Comparison of ENCODE assay signal across 9 cellular contexts in the genomic region with DNA sequence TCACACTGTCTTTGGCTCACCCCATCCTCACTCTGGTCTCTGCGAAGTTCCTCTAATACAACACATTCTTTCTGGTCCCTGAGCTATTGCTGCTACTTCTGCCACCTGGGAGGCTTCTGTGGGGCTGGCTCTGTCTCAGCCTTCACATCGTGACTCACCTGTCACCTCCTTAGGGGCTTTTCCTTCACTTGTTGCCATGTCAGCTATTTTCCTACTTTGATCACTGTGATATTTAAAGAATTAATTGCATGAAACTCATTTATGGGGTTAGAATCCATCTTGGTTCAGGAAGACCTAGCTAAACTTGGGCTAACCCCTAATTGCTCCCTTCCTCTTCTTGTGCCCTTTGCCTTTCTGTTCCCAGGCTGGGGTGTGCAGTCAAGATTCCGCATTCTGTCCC.
"Had no signal": no experiment of that assay in that cellular context is flagged by ENCODE, and none has a peak within 500 bp of the region (broad histone marks: within the 10 kb centered on the region; RNA-seq: fewer than 3 reads in every experiment).

No MANE protein-coding gene starts in this region.

- H3K27ac Mint-ChIP-seq: HFFc6, IgD-negative memory B cell had no signal

- H3K4me1 Mint-ChIP-seq: IgD-negative memory B cell had no signal

- H3K9me3 ChIP-seq: HAP-1 had no signal

- H3K9ac ChIP-seq: GM23248 had no signal

- DNase-seq: GM23248, GOT3, H7, HFFc6, KG1 had no signal

- H3K36me3 Mint-ChIP-seq: IgD-negative memory B cell had no signal

- H2AFZ ChIP-seq: GM23248 had no signal

- H3K27ac ChIP-seq: GM23248, HL-60 had no signal

- H3K36me3 ChIP-seq: HAP-1 had no signal

- H3K27me3 Mint-ChIP-seq: IgD-negative memory B cell had no signal

- ATAC-seq: HCT116 had no signal

- H3K4me1 ChIP-seq: HAP-1 had no signal

- H3K4me3 Mint-ChIP-seq: HFFc6, IgD-negative memory B cell had no signal

- H3K4me3 ChIP-seq: GM23248, HAP-1 had no signal
